In genomic region chr4:147160908-147161513, GRCh38 we compare ENCODE assay signal across 8 cellular contexts.
DNase-seq lines count a peak whose midpoint lies in the region; ATAC-seq and TF ChIP-seq lines count a peak whose summit lies in the region.

No MANE protein-coding gene starts in this region.

- H3K36me3 Mint-ChIP-seq in activated CD4-positive, alpha-beta T cell treated with anti-CD3 and anti-CD28 coated beads, Interleukin-2, amount 10 ng/mL, durations not matched to agents 24 days and 14 days (ENCODE audit: low read depth) = no peaks in the 10 kb centered on the region
- H3K36me3 Mint-ChIP-seq in osteocyte (ENCODE audit: unreplicated experiment) = no peaks in the 10 kb centered on the region

- ATAC-seq in GM21423 (IDR thresholded peaks at IDR 0.05; ENCODE audit: unreplicated experiment) (peak; percentile 95), HG03520 (IDR thresholded peaks at IDR 0.05; ENCODE audit: unreplicated experiment) (peak; percentile 93)

- peak; percentile 58 for DNase-seq in activated CD4-positive, alpha-beta T cell treated with anti-CD3 and anti-CD28 coated beads, Interleukin-2, amount 10 ng/mL, durations not matched to agents 24 days and 14 days
- DNase-seq in activated CD4-positive, alpha-beta T cell treated with anti-CD3 and anti-CD28 coated beads, Interleukin-2, amount 50 U/mL, for 4 hours = no peak
- peak; percentile 6 for DNase-seq in SHP77 treated with DMSO at 0.1 percent for 48 hours (lab: John Stamatoyannopoulos, UW)
- DNase-seq in fibroblast of mammary gland (ENCODE audit: low read depth) = peak; percentile 67
- no peak for DNase-seq in osteocyte (ENCODE audit: extremely low spot score, unreplicated experiment)
- DNase-seq in stimulated activated CD4-positive, alpha-beta T cell treated with anti-CD3 and anti-CD28 coated beads, Interleukin-1b, Interleukin-23, amount 100 ng/mL, for 48 hours = no peak

- peaks cover 23% of the 10 kb centered on the region for H3K27me3 Mint-ChIP-seq in activated CD4-positive, alpha-beta T cell treated with anti-CD3 and anti-CD28 coated beads, Interleukin-2, amount 10 ng/mL, durations not matched to agents 24 days and 14 days
- H3K27me3 Mint-ChIP-seq in osteocyte (ENCODE audit: unreplicated experiment) = no peaks in the 10 kb centered on the region

- no peaks in the 10 kb centered on the region for H3K9me3 Mint-ChIP-seq in activated CD4-positive, alpha-beta T cell treated with anti-CD3 and anti-CD28 coated beads, Interleukin-2, amount 10 ng/mL, durations not matched to agents 24 days and 14 days
- no peaks in the 10 kb centered on the region for H3K9me3 Mint-ChIP-seq in osteocyte (ENCODE audit: unreplicated experiment)

- no peak overlapping the region for H3K27ac Mint-ChIP-seq in activated CD4-positive, alpha-beta T cell treated with anti-CD3 and anti-CD28 coated beads, Interleukin-2, amount 10 ng/mL, durations not matched to agents 24 days and 14 days
- H3K27ac Mint-ChIP-seq in osteocyte (ENCODE audit: unreplicated experiment) = peak overlapping the region; percentile 80

- intact Hi-C loops in activated CD4-positive, alpha-beta T cell treated with anti-CD3 and anti-CD28 coated beads, Interleukin-2, amount 10 ng/mL, durations not matched to agents 24 days and 14 days (cut with micrococcal nuclease) = loop anchor here (2.0 kb wide), 1 partner anchor 706 kb away; no protein-coding TSS in a partner anchor

- H3K4me1 Mint-ChIP-seq in activated CD4-positive, alpha-beta T cell treated with anti-CD3 and anti-CD28 coated beads, Interleukin-2, amount 10 ng/mL, durations not matched to agents 24 days and 14 days = no peaks in the 10 kb centered on the region
- peaks cover 57% of the 10 kb centered on the region for H3K4me1 Mint-ChIP-seq in osteocyte (ENCODE audit: unreplicated experiment)

- TF ChIP-seq CTCF in fibroblast of mammary gland (conservative IDR thresholded peaks at IDR 0.05; ENCODE audit: control insufficient read depth, insufficient read depth, low read depth, low read length) (peak; percentile 93), osteocyte (IDR thresholded peaks at IDR 0.05) (peak; percentile 86)

- no peak overlapping the region for H3K4me3 ChIP-seq in fibroblast of mammary gland (ENCODE audit: control insufficient read depth, low read depth, low read length)

- no peak overlapping the region for H3K4me3 Mint-ChIP-seq in activated CD4-positive, alpha-beta T cell treated with anti-CD3 and anti-CD28 coated beads, Interleukin-2, amount 10 ng/mL, durations not matched to agents 24 days and 14 days
- no peak overlapping the region for H3K4me3 Mint-ChIP-seq in osteocyte (ENCODE audit: unreplicated experiment)

Comparison
In these comparisons a context has a peak if more than half of its experiments do, and no peak if none do; other contexts are left out.
1. DNase-seq: peak in activated CD4-positive, alpha-beta T cell treated with anti-CD3 and anti-CD28 coated beads, Interleukin-2, amount 10 ng/mL, durations not matched to agents 24 days and 14 days (single experiment), SHP77 treated with DMSO at 0.1 percent for 48 hours (single experiment) and fibroblast of mammary gland (single experiment); none in activated CD4-positive, alpha-beta T cell treated with anti-CD3 and anti-CD28 coated beads, Interleukin-2, amount 50 U/mL, for 4 hours (0 of 2), osteocyte (single experiment) and stimulated activated CD4-positive, alpha-beta T cell treated with anti-CD3 and anti-CD28 coated beads, Interleukin-1b, Interleukin-23, amount 100 ng/mL, for 48 hours (single experiment).